ENCODE assay signal across 16 cellular contexts in genomic region chr17:72031219-72031906, GRCh38.
DNase-seq lines count a peak whose midpoint lies in the region; ATAC-seq, FAIRE-seq and TF ChIP-seq lines count a peak whose summit lies in the region.
"Had no signal": no experiment of that assay in that cellular context is flagged by ENCODE, and none has a peak within 500 bp of the region (broad histone marks: within the 10 kb centered on the region; RNA-seq: fewer than 3 reads in every experiment).

No MANE protein-coding gene starts in this region.

- H3K79me2 ChIP-seq in GM12878 (ENCODE audit: control insufficient read depth, insufficient read depth, low read length): peaks cover 2% of the 10 kb centered on the region; the same call in 1 of the 2 replicates

- no peaks in the 10 kb centered on the region for H3K27me3 ChIP-seq in CD8-positive, alpha-beta memory T cell (ENCODE audit: insufficient read depth, low read length, poor library complexity, severe bottlenecking)
- H3K27me3 ChIP-seq in GM12878 (replicated peaks in 1 of 2; ENCODE audit: control insufficient read depth in 2 of 2, insufficient read depth in 2 of 2, low read length in 1 of 2): no peaks in the 10 kb centered on the region
- H3K27me3 ChIP-seq in ascending aorta: no peaks in the 10 kb centered on the region
- H3K27me3 ChIP-seq: upper lobe of left lung had no signal

- RAD21 ChIA-PET in GM12878 (lab: Charles Lee; ENCODE audit: unreplicated experiment): interaction anchor here (0.9 to 4.3 kb wide), 14 partner anchors 9 to 484 kb away, joined by 3 to 41 read pairs (median 6); partner anchors contain the start of gene SOX9

- intact Hi-C loops in GM12878 (cut with micrococcal nuclease; ENCODE audit: unreplicated experiment) (loop anchor here (2.0 to 10.0 kb wide), 4 partner anchors 391 to 557 kb away; no protein-coding TSS in a partner anchor), ascending aorta (cut with DNase I) (no loop called here)

- TF ChIP-seq CTCF in GM12878 (IDR thresholded peaks at IDR 0.05 in 2 of 3, conservative IDR thresholded peaks at IDR 0.05 in 1 of 3; ENCODE audit: control insufficient read depth in 2 of 3, extremely low read depth in 1 of 3, insufficient read depth in 1 of 3, low read depth in 3 of 3, low read length in 3 of 3) (no peak), nephron (IDR thresholded peaks at IDR 0.05; ENCODE audit: unreplicated experiment in 3 of 3) (no peak), ascending aorta (IDR thresholded peaks at IDR 0.05) (no peak)

- CTCF ChIA-PET in CD8-positive, alpha-beta memory T cell (lab: Charles Lee): no interaction called here
- CTCF ChIA-PET in GM12878 (lab: Yijun Ruan, JAX): interaction anchor here (1.0 to 8.3 kb wide), 5 partner anchors 9 to 89 kb away, joined by 4 to 41 read pairs (median 5); partner anchors contain the start of gene SOX9

- peak; percentile 8 for ATAC-seq in GM12878

- TF ChIP-seq EP300 in GM12878 (IDR thresholded peaks at IDR 0.05; ENCODE audit: borderline replicate concordance in 1 of 2, control insufficient read depth in 1 of 2, low read depth in 2 of 2, low read length in 2 of 2): no peak

- no peaks in the 10 kb centered on the region for H3K36me3 ChIP-seq in CD8-positive, alpha-beta memory T cell (ENCODE audit: insufficient read depth, low read length)
- no peaks in the 10 kb centered on the region for H3K36me3 ChIP-seq in GM12878 (ENCODE audit: control insufficient read depth in 2 of 2, insufficient read depth in 2 of 2, low read length in 1 of 2)
- no peaks in the 10 kb centered on the region for H3K36me3 ChIP-seq in ascending aorta
- H3K36me3 ChIP-seq: lower lobe of right lung, upper lobe of left lung had no signal

- FAIRE-seq in GM12878 (lab: Jason Lieb, UNC): no peak

- in situ Hi-C loops in GM12878 (cut with MboI): loop anchor here (5.0 kb wide), 3 partner anchors 86 to 486 kb away; no protein-coding TSS in a partner anchor

- H3K9ac ChIP-seq in GM12878 (ENCODE audit: control insufficient read depth, insufficient read depth, low read length): peak overlapping the region; percentile 82

- BruUV-seq in GM12878 (replicated peaks; lab: Mats Ljungman, UMichigan): no TSS peak

- H3K4me2 ChIP-seq in GM12878 (ENCODE audit: control insufficient read depth, insufficient read depth): peak overlapping the region; percentile 88

- H3K4me3 Mint-ChIP-seq in CD8-positive, alpha-beta memory T cell: peak overlapping the region; percentile 33 to 89 (median 72)
- H3K4me3 Mint-ChIP-seq in IgD-negative memory B cell (peak overlapping the region in 3 of 4 donors; percentile 78 to 94 (median 92)), nephron (peak overlapping the region; percentile 54 to 68 (median 68))
- H3K4me3 Mint-ChIP-seq: dendritic cell treated with granulocyte-macrophage colony-stimulating factor and Interleukin-4, amounts not matched to agents 40 ng/mL and 50 ng/mL, for 4 days had no signal

- H2AFZ ChIP-seq in GM12878 (ENCODE audit: control insufficient read depth, low read depth, low read length): no peak overlapping the region

- no peaks in the 10 kb centered on the region for H4K20me1 ChIP-seq in GM12878 (ENCODE audit: control insufficient read depth, insufficient read depth)

- H3K27me3 Mint-ChIP-seq in CD8-positive, alpha-beta memory T cell: peaks cover 0 to 3% of the 10 kb centered on the region in 2 donors
- H3K27me3 Mint-ChIP-seq in IgD-negative memory B cell: peaks cover 11% of the 10 kb centered on the region
- no peaks in the 10 kb centered on the region for H3K27me3 Mint-ChIP-seq in nephron (ENCODE audit: low read depth)

- no peak for TF ChIP-seq RAD21 in GM12878 (IDR thresholded peaks at IDR 0.05; ENCODE audit: insufficient read depth, low read depth, low read length)

- SMC1A ChIA-PET in GM12878 (lab: Charles Lee; ENCODE audit: uncharacterized antibody, unreplicated experiment): interaction anchor here (0.6 to 6.8 kb wide), 5 partner anchors 7 to 90 kb away, joined by 3 to 61 read pairs (median 5); partner anchors contain the start of gene SOX9

- POLR2A ChIA-PET in CD8-positive, alpha-beta memory T cell (lab: Charles Lee): no interaction called here
- POLR2A ChIA-PET in GM12878 (lab: Charles Lee): interaction anchor here (0.6 to 3.8 kb wide), 7 partner anchors 9 to 435 kb away, joined by 3 to 34 read pairs (median 5); partner anchors contain the start of gene SOX9

- H3K4me1 ChIP-seq in CD8-positive, alpha-beta memory T cell (ENCODE audit: insufficient read depth, low read length): peaks cover 6% of the 10 kb centered on the region
- peaks cover 49% of the 10 kb centered on the region for H3K4me1 ChIP-seq in GM12878 (ENCODE audit: control insufficient read depth, insufficient read depth, low read length)
- no peaks in the 10 kb centered on the region for H3K4me1 ChIP-seq in ascending aorta
- H3K4me1 ChIP-seq: Caco-2 had no signal

- H3K27ac ChIP-seq in CD8-positive, alpha-beta memory T cell (ENCODE audit: low read depth, low read length): no peak overlapping the region
- peak overlapping the region; percentile 91 for H3K27ac ChIP-seq in GM12878 (ENCODE audit: control insufficient read depth, insufficient read depth)
- no peak overlapping the region for H3K27ac ChIP-seq in ascending aorta
- H3K27ac ChIP-seq: lower lobe of right lung, RWPE1, upper lobe of left lung had no signal

- no peak overlapping the region for H3K4me3 ChIP-seq in CD8-positive, alpha-beta memory T cell (ENCODE audit: low read length)
- peak overlapping the region; percentile 80; the same call in 1 of the 2 replicates for H3K4me3 ChIP-seq in GM12878
- no peak overlapping the region for H3K4me3 ChIP-seq in ascending aorta

- H3K4me1 Mint-ChIP-seq in CD8-positive, alpha-beta memory T cell: peaks cover 17 to 28% (median 24%) of the 10 kb centered on the region in 3 donors
- H3K4me1 Mint-ChIP-seq in IgD-negative memory B cell (peaks cover 0 to 10% (median 3%) of the 10 kb centered on the region in 3 donors), nephron (peaks cover 42% of the 10 kb centered on the region)

- TF ChIP-seq POLR2A in GM12878 (IDR thresholded peaks at IDR 0.05; ENCODE audit: low read depth, low read length): no peak

- peak overlapping the region in 3 of 8 donors; percentile 29 to 81 (median 75) for H3K27ac Mint-ChIP-seq in CD8-positive, alpha-beta memory T cell
- H3K27ac Mint-ChIP-seq in IgD-negative memory B cell: no peak overlapping the region
- peak overlapping the region; percentile 79 to 87 (median 80) for H3K27ac Mint-ChIP-seq in nephron
- H3K27ac Mint-ChIP-seq: dendritic cell treated with granulocyte-macrophage colony-stimulating factor and Interleukin-4, amounts not matched to agents 40 ng/mL and 50 ng/mL, for 4 days had no signal

- DNase-seq in CD8-positive, alpha-beta memory T cell: no peak
- DNase-seq in GM12878 (ENCODE audit: low read depth, low spot score) (no peak), ascending aorta (ENCODE audit: low spot score in 2 of 2) (no peak), HuH-7 (ENCODE audit: low spot score) (no peak)
- no peak for DNase-seq in activated effector memory CD4-positive, alpha-beta T cell treated with Interleukin-2 at 50 U/mL for 16 hours
- DNase-seq: activated CD4-positive, CD25-positive, alpha-beta regulatory T cell treated with anti-CD3 and anti-CD28 coated beads, Interleukin-2, amount 50 U/mL, for 72 hours; Caco-2; GF-D8; lower lobe of right lung; stimulated activated naive CD4-positive, alpha-beta T cell; T-helper 2 cell had no signal

- H3K36me3 Mint-ChIP-seq in CD8-positive, alpha-beta memory T cell: no peaks in the 10 kb centered on the region
- H3K36me3 Mint-ChIP-seq in IgD-negative memory B cell: no peaks in the 10 kb centered on the region
- H3K36me3 Mint-ChIP-seq in nephron (ENCODE audit: low read depth): no peaks in the 10 kb centered on the region

- no peaks in the 10 kb centered on the region for H3K9me3 ChIP-seq in CD8-positive, alpha-beta memory T cell (ENCODE audit: low read length)
- peaks cover 2% of the 10 kb centered on the region for H3K9me3 ChIP-seq in GM12878 (replicated peaks; ENCODE audit: control insufficient read depth, insufficient read depth, low read length)
- H3K9me3 ChIP-seq in ascending aorta: no peaks in the 10 kb centered on the region
- H3K9me3 ChIP-seq: Caco-2, lower lobe of right lung, upper lobe of left lung had no signal

- WGBS in GM12878 (ENCODE audit: insufficient coverage, insufficient replicate concordance, low lambda C conversion rate, missing lambda C conversion rate): 50% methylated on average over 8 of the region's 8 CpGs

- H3K9me3 Mint-ChIP-seq in CD8-positive, alpha-beta memory T cell: peaks cover 0 to 12% (median 4%) of the 10 kb centered on the region in 5 donors
- H3K9me3 Mint-ChIP-seq in IgD-negative memory B cell (peaks cover 0 to 4% (median 1%) of the 10 kb centered on the region in 3 donors), nephron (no peaks in the 10 kb centered on the region)
- H3K9me3 Mint-ChIP-seq: dendritic cell treated with granulocyte-macrophage colony-stimulating factor and Interleukin-4, amounts not matched to agents 40 ng/mL and 50 ng/mL, for 4 days had no signal

TF ChIP-seq in GM12878, 131 proteins besides CTCF, POLR2A, EP300 and RAD21:
- no peak for TF ChIP-seq CHD1 (IDR thresholded peaks at IDR 0.05; ENCODE audit: low read depth, low read length)
- TF ChIP-seq RUNX3 (IDR thresholded peaks at IDR 0.05; ENCODE audit: low read length): peak; percentile 8; the same call in 1 of the 2 replicates

Comparison
In these comparisons a context has a peak if more than half of its experiments do, and no peak if none do; other contexts are left out.
1. H3K27ac Mint-ChIP-seq: peak in nephron (3 of 3); none in IgD-negative memory B cell (0 of 3).
2. Peak in every context shown above with its lines, with median percentiles within 50 percentile points of each other: H3K4me3 Mint-ChIP-seq.